ENCODE assay signal across 9 cellular contexts in the genomic region with DNA sequence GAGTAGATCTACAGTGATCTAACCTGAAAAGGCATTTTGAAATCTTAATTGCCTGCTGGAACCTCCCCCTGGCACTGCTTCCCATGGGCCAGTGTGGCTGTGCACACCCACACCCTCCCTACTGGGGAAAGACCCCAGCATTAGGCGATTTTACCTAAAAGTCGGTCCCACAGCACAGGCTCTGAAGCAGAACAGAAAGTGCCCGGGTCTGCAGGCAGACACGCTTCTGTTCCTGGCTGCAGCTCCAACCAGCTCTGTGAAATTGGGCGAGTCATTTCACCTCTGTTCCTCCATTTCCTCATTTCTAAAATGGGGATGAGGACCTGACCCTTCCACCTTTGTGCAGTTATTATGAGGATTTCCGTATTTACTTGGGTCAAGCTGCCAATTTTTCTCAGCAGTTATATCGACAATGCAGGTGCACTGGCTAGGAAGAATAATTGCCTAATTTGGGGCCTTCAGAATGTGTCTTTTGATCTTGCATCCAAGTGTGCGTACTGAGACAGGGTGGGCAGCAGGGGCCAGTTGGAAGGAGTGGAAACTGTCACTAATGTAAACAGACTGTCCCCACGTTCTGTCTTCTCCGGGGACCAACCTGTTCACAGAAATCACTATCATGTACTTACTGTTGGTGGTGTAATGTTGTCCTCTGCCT. TPM values are rescaled to one million over a fixed set of nuclear protein-coding genes. Genes with fewer than 3 reads are reported as not detected.
DNase-seq lines count a peak whose midpoint lies in the region; ATAC-seq and TF ChIP-seq lines count a peak whose summit lies in the region.
"Had no signal": no experiment of that assay in that cellular context is flagged by ENCODE, and none has a peak within 500 bp of the region (broad histone marks: within the 10 kb centered on the region; RNA-seq: fewer than 3 reads in every experiment).

No MANE protein-coding gene starts in this region.

- H3K4me1 ChIP-seq in iPS-20b (ENCODE audit: insufficient read depth, low read length) = peaks cover 78% of the 10 kb centered on the region
- H3K4me1 ChIP-seq in thoracic aorta (ENCODE audit: control insufficient read depth in 1 of 2, low read depth in 2 of 2) = peaks cover 83 to 93% of the 10 kb centered on the region in 2 donors

- H3K9ac ChIP-seq in iPS-20b (ENCODE audit: low read depth, low read length) = peak overlapping the region; percentile 4; the same call in 1 of the 2 replicates

- H3K27ac ChIP-seq in iPS-20b (ENCODE audit: low read length) (no peak overlapping the region), thoracic aorta (peak overlapping the region; percentile 88 to 100)

- H3K27me3 ChIP-seq in iPS-20b (ENCODE audit: insufficient read depth, low read length) = peaks cover under 1% of the 10 kb centered on the region; the same call in 1 of the 2 replicates
- H3K27me3 ChIP-seq in thoracic aorta (replicated peaks; ENCODE audit: insufficient read depth) = no peaks in the 10 kb centered on the region

- H3K4me1 Mint-ChIP-seq in activated T-cell treated with anti-CD3 and anti-CD28 coated beads, Interleukin-2, amount 50 U/mL, for 24 hours (ENCODE audit: low read depth) = peaks cover 96% of the 10 kb centered on the region

- no peak overlapping the region for H3K4me3 ChIP-seq in iPS-20b (ENCODE audit: low read length)
- peak overlapping the region; percentile 15 for H3K4me3 ChIP-seq in thoracic aorta

- H3K36me3 Mint-ChIP-seq in activated T-cell treated with anti-CD3 and anti-CD28 coated beads, Interleukin-2, amount 50 U/mL, for 24 hours (ENCODE audit: low read depth) = no peaks in the 10 kb centered on the region

- no peaks in the 10 kb centered on the region for H3K36me3 ChIP-seq in iPS-20b (ENCODE audit: insufficient read depth, low read depth, low read length)
- no peaks in the 10 kb centered on the region for H3K36me3 ChIP-seq in thoracic aorta

- no peaks in the 10 kb centered on the region for H3K27me3 Mint-ChIP-seq in activated T-cell treated with anti-CD3 and anti-CD28 coated beads, Interleukin-2, amount 50 U/mL, for 24 hours

- DNase-seq in activated T-cell treated with anti-CD3 and anti-CD28 coated beads, Interleukin-2, amount 50 U/mL, for 24 hours = no peak
- no peak for DNase-seq in activated T-cell treated with anti-CD3 and anti-CD28 coated beads, Interleukin-2, amount 50 U/mL, for 48 hours
- DNase-seq in NOMO-1 treated with dmso at 0.1 percent for 144 hours (lab: John Stamatoyannopoulos, UW; ENCODE audit: unreplicated experiment) (peak; percentile 51), thoracic aorta (ENCODE audit: low spot score) (no peak), DMS 273 treated with DMSO at 0.1 percent for 48 hours (lab: John Stamatoyannopoulos, UW) (no peak)
- DNase-seq in stimulated activated CD4-positive, alpha-beta T cell treated with anti-CD3 and anti-CD28 coated beads, Interleukin-4, amount 100 ng/mL, for 4 hours = no peak
- DNase-seq: DND-41 had no signal

- no peak for ATAC-seq in thoracic aorta (ENCODE audit: insufficient number of reproducible peaks, low FRiP score, low read depth)
- ATAC-seq in GM19324 (IDR thresholded peaks at IDR 0.05; ENCODE audit: low FRiP score, unreplicated experiment) = no peak

- H3K27ac Mint-ChIP-seq in activated T-cell treated with anti-CD3 and anti-CD28 coated beads, Interleukin-2, amount 50 U/mL, for 24 hours = peak overlapping the region; percentile 52

- TF ChIP-seq CTCF in thoracic aorta (IDR thresholded peaks at IDR 0.05) = no peak

- no peaks in the 10 kb centered on the region for H3K9me3 ChIP-seq in iPS-20b (ENCODE audit: insufficient read depth, low read depth, low read length)
- H3K9me3 ChIP-seq in thoracic aorta = no peaks in the 10 kb centered on the region

- no peaks in the 10 kb centered on the region for H3K9me3 Mint-ChIP-seq in activated T-cell treated with anti-CD3 and anti-CD28 coated beads, Interleukin-2, amount 50 U/mL, for 24 hours

- H3K4me3 Mint-ChIP-seq in activated T-cell treated with anti-CD3 and anti-CD28 coated beads, Interleukin-2, amount 50 U/mL, for 24 hours = peak overlapping the region; percentile 3

RNA-seq across cellular contexts. Expression of gene KLF3, which starts 7.1 kb away (rescaled TPM):
- 10 to 100 TPM; 45.8 to 53.4 TPM for total RNA-seq in thoracic aorta
